Comparison of ENCODE assay signal across 19 cellular contexts in genomic region chr11:8339592-8340022, GRCh38.
DNase-seq lines count a peak whose midpoint lies in the region; ATAC-seq, FAIRE-seq and TF ChIP-seq lines count a peak whose summit lies in the region.
"Had no signal": no experiment of that assay in that cellular context is flagged by ENCODE, and none has a peak within 500 bp of the region (broad histone marks: within the 10 kb centered on the region; RNA-seq: fewer than 3 reads in every experiment).

No MANE protein-coding gene starts in this region.

- H3K4me3 Mint-ChIP-seq in endodermal cell = no peak overlapping the region
- H3K4me3 Mint-ChIP-seq: CD4-positive, CD25-positive, alpha-beta regulatory T cell had no signal

- H3K27me3 ChIP-seq in endodermal cell (ENCODE audit: control insufficient read depth, insufficient read depth, low read length, poor library complexity, severe bottlenecking) (no peaks in the 10 kb centered on the region), psoas muscle (ENCODE audit: insufficient read depth in 3 of 3, low read length in 2 of 3) (no peaks in the 10 kb centered on the region)

- H3K27ac Mint-ChIP-seq in endodermal cell = no peak overlapping the region
- H3K27ac Mint-ChIP-seq: CD4-positive, CD25-positive, alpha-beta regulatory T cell had no signal

- FAIRE-seq in kidney (lab: Jason Lieb, UNC) = no peak

- H3K4me1 ChIP-seq in endodermal cell (ENCODE audit: control insufficient read depth, insufficient read depth, low read length) (no peaks in the 10 kb centered on the region), kidney (ENCODE audit: control insufficient read depth in 1 of 2, insufficient read depth in 1 of 2, low read depth in 1 of 2, low read length in 2 of 2) (no peaks in the 10 kb centered on the region), psoas muscle (no peaks in the 10 kb centered on the region)
- H3K4me1 ChIP-seq: HAP-1 had no signal

- no peak for TF ChIP-seq CTCF in endodermal cell (conservative IDR thresholded peaks at IDR 0.05)
- no peak for TF ChIP-seq CTCF in kidney (IDR thresholded peaks at IDR 0.05; ENCODE audit: borderline replicate concordance, extremely low read depth, insufficient read depth)
- TF ChIP-seq CTCF in psoas muscle (IDR thresholded peaks at IDR 0.05) = no peak

- H3K36me3 ChIP-seq in endodermal cell (ENCODE audit: control insufficient read depth, insufficient read depth, low read length) (no peaks in the 10 kb centered on the region), kidney (ENCODE audit: control insufficient read depth in 1 of 2, insufficient read depth in 2 of 2, low read length in 2 of 2) (no peaks in the 10 kb centered on the region), psoas muscle (ENCODE audit: insufficient read depth in 1 of 2, low read depth in 1 of 2) (no peaks in the 10 kb centered on the region)
- H3K36me3 ChIP-seq: HAP-1 had no signal

- H3K27ac ChIP-seq in endodermal cell (ENCODE audit: low read depth, low read length) = no peak overlapping the region
- no peak overlapping the region for H3K27ac ChIP-seq in kidney (ENCODE audit: low read depth in 2 of 2, low read length in 2 of 2)
- no peak overlapping the region for H3K27ac ChIP-seq in psoas muscle
- H3K27ac ChIP-seq: PC-9, RWPE1 had no signal

- H3K4me1 Mint-ChIP-seq in endodermal cell = peaks cover 12% of the 10 kb centered on the region

- DNase-seq in NCI-H146 (lab: John Stamatoyannopoulos, UW) = peak; percentile 95
- DNase-seq in NCI-H526 treated with DMSO at 0.1 percent for 48 hours (lab: John Stamatoyannopoulos, UW) = peak; percentile 53
- peak; percentile 95 for DNase-seq in endodermal cell
- DNase-seq in kidney = peak; percentile 73
- no peak for DNase-seq in psoas muscle
- DNase-seq in NCI-H2171 treated with DMSO at 0.1 percent for 48 hours (lab: John Stamatoyannopoulos, UW) = no peak
- DNase-seq in DMS153 treated with DMSO at 0.1 percent for 48 hours (lab: John Stamatoyannopoulos, UW; ENCODE audit: unreplicated experiment) = no peak
- DNase-seq: CD4-positive, CD25-positive, alpha-beta regulatory T cell; DMS79; Karpas-422; NCI-H2029; NCI-H345; NCI-H748 treated with DMSO at 0.1 percent for 48 hours; PC-9; SIG-M5; SK-N-SH had no signal

- H3K9me3 ChIP-seq in endodermal cell (ENCODE audit: control insufficient read depth, low read length) (no peaks in the 10 kb centered on the region), kidney (ENCODE audit: control insufficient read depth in 1 of 2, low read length in 2 of 2) (no peaks in the 10 kb centered on the region), psoas muscle (no peaks in the 10 kb centered on the region)
- H3K9me3 ChIP-seq: HAP-1, SK-N-SH had no signal

- no peaks in the 10 kb centered on the region for H3K27me3 Mint-ChIP-seq in endodermal cell (ENCODE audit: insufficient read depth)

- H3K9ac ChIP-seq in endodermal cell (ENCODE audit: extremely low read depth, low read length, poor library complexity, severe bottlenecking) = no peak overlapping the region
- H3K9ac ChIP-seq in kidney (ENCODE audit: low read length in 2 of 2) = no peak overlapping the region
- H3K9ac ChIP-seq: SK-N-SH had no signal

- no peaks in the 10 kb centered on the region for H3K36me3 Mint-ChIP-seq in endodermal cell (ENCODE audit: low read depth)
- H3K36me3 Mint-ChIP-seq: CD4-positive, CD25-positive, alpha-beta regulatory T cell had no signal

- H3K4me3 ChIP-seq in endodermal cell (ENCODE audit: low read length) = no peak overlapping the region
- no peak overlapping the region for H3K4me3 ChIP-seq in kidney (ENCODE audit: low read length in 2 of 2)
- H3K4me3 ChIP-seq in psoas muscle = no peak overlapping the region
- H3K4me3 ChIP-seq: HAP-1, PC-9 had no signal

- ATAC-seq in GM19463 (IDR thresholded peaks at IDR 0.05; ENCODE audit: unreplicated experiment) (no peak), psoas muscle (no peak)

- 94 to 95% methylated on average over 24 to 25 of the region's 25 CpGs for WGBS in endodermal cell (ENCODE audit: insufficient coverage in 1 of 2, insufficient read length in 1 of 2), 2 experiments
- 68 to 78% (median 72%) methylated on average over 18 to 25 of the region's 25 CpGs for WGBS in psoas muscle, 3 donors

- intact Hi-C loops in kidney (cut with DNase I) (no loop called here), psoas muscle (cut with DNase I) (loop anchor here in 1 of 2 donors (5.0 kb wide), 1 partner anchor 223 kb away; no protein-coding TSS in a partner anchor)

- no peaks in the 10 kb centered on the region for H3K9me3 Mint-ChIP-seq in endodermal cell
- H3K9me3 Mint-ChIP-seq: CD4-positive, CD25-positive, alpha-beta regulatory T cell had no signal

Comparison
In these comparisons a context has a peak if more than half of its experiments do, and no peak if none do; other contexts are left out.
1. DNase-seq: peak in NCI-H146 (single experiment), NCI-H526 treated with DMSO at 0.1 percent for 48 hours (single experiment), endodermal cell (single experiment) and kidney (single experiment); none in psoas muscle (0 of 2), NCI-H2171 treated with DMSO at 0.1 percent for 48 hours (single experiment) and DMS153 treated with DMSO at 0.1 percent for 48 hours (single experiment).